ENCODE assay signal across 19 cellular contexts in genomic region chr17:43601280-43602050, GRCh38. TPM values are rescaled to one million over a fixed set of nuclear protein-coding genes. Genes with fewer than 3 reads are reported as not detected.
A peak's percentile ranks its signal among the peaks of the same experiment; 100 is the strongest.
DNase-seq lines count a peak whose midpoint lies in the region; ATAC-seq, FAIRE-seq and TF ChIP-seq lines count a peak whose summit lies in the region.
"Had no signal": no experiment of that assay in that cellular context is flagged by ENCODE, and none has a peak within 500 bp of the region (broad histone marks: within the 10 kb centered on the region; RNA-seq: fewer than 3 reads in every experiment).

No MANE protein-coding gene starts in this region.

- DNase-seq in T47D (ENCODE audit: low read depth in 1 of 2, low spot score in 1 of 2) (peak; percentile 43 to 46), mammary epithelial cell (no peak), endothelial cell of umbilical vein (ENCODE audit: low read depth, low spot score) (peak; percentile 28), mesendoderm (peak; percentile 46), uterus (peak; percentile 71 to 83), HAP-1 (ENCODE audit: low spot score in 2 of 2) (no peak)
- no peak for DNase-seq in activated CD4-positive, alpha-beta memory T cell treated with anti-CD3 and anti-CD28 coated beads for 36 hours
- DNase-seq: ACHN; activated CD4-positive, alpha-beta T cell treated with anti-CD3 and anti-CD28 coated beads for 4 hours; activated T-cell treated with anti-CD3 and anti-CD28 coated beads, Interleukin-2, amount 50 U/mL, for 1 hour; amygdala; glutamatergic neuron; H9; MV-4-11; NCI-H2171 treated with DMSO at 0.1 percent for 48 hours; OCI-M1; T-cell had no signal

- no peak overlapping the region for H3K56ac ChIP-seq in mesendoderm (ENCODE audit: low read length)

- H3K36me3 Mint-ChIP-seq in activated CD4-positive, alpha-beta memory T cell treated with anti-CD3 and anti-CD28 coated beads for 36 hours: no peaks in the 10 kb centered on the region
- H3K36me3 Mint-ChIP-seq: T-cell had no signal

- H2AFZ ChIP-seq in mammary epithelial cell (ENCODE audit: low read depth, low read length) (no peak overlapping the region), endothelial cell of umbilical vein (ENCODE audit: low read depth, low read length) (no peak overlapping the region)

- no peak for ATAC-seq in GM19452 (IDR thresholded peaks at IDR 0.05; ENCODE audit: unreplicated experiment)
- ATAC-seq: T-cell had no signal

- CTCF ChIA-PET in mammary epithelial cell (lab: Charles Lee; ENCODE audit: low non-redundant PET): no interaction called here
- CTCF ChIA-PET in endothelial cell of umbilical vein (lab: Charles Lee): interaction anchor here (0.6 kb wide), 2 partner anchors 10 to 17 kb away, joined by 3 read pairs; no protein-coding TSS in a partner anchor
- CTCF ChIA-PET in activated CD4-positive, alpha-beta memory T cell treated with anti-CD3 and anti-CD28 coated beads for 36 hours (lab: Charles Lee): no interaction called here

- H3K27ac ChIP-seq in mammary epithelial cell (ENCODE audit: insufficient read depth, low read depth, low read length) (no peak overlapping the region), endothelial cell of umbilical vein (ENCODE audit: insufficient read depth, low read depth, low read length) (no peak overlapping the region), mesendoderm (ENCODE audit: low read depth, low read length) (no peak overlapping the region), uterus (peak overlapping the region; percentile 17 to 72)
- H3K27ac ChIP-seq: tibial nerve had no signal

- no peak overlapping the region for H3K4ac ChIP-seq in mesendoderm (ENCODE audit: low read depth, low read length)

- no peak overlapping the region for H2AK5ac ChIP-seq in mesendoderm (ENCODE audit: low read length)

- H3K4me1 ChIP-seq in mammary epithelial cell (ENCODE audit: insufficient read depth, low read length): peaks cover 5% of the 10 kb centered on the region
- no peaks in the 10 kb centered on the region for H3K4me1 ChIP-seq in endothelial cell of umbilical vein (ENCODE audit: control insufficient read depth, extremely low read depth, insufficient read depth, low read length)
- H3K4me1 ChIP-seq in mesendoderm (ENCODE audit: control insufficient read depth, low read depth, low read length): no peaks in the 10 kb centered on the region
- peaks cover 0 to 7% of the 10 kb centered on the region in 2 donors for H3K4me1 ChIP-seq in uterus
- no peaks in the 10 kb centered on the region for H3K4me1 ChIP-seq in HAP-1

- BruUV-seq in mammary epithelial cell (replicated peaks; lab: Mats Ljungman, UMichigan): no TSS peak
- no TSS peak for BruUV-seq in endothelial cell of umbilical vein (replicated peaks; lab: Mats Ljungman, UMichigan)

- no peak overlapping the region for H4K5ac ChIP-seq in mesendoderm (ENCODE audit: low read length)

- H3K9ac ChIP-seq in mammary epithelial cell (ENCODE audit: insufficient read depth, low read length) (no peak overlapping the region), endothelial cell of umbilical vein (replicated peaks; ENCODE audit: extremely low read depth, insufficient read depth, low read length) (no peak overlapping the region), mesendoderm (ENCODE audit: low read length) (no peak overlapping the region)

- TF ChIP-seq POLR2A in endothelial cell of umbilical vein (IDR thresholded peaks at IDR 0.05; ENCODE audit: low read depth, low read length): no peak
- TF ChIP-seq POLR2A in uterus (IDR thresholded peaks at IDR 0.05): no peak

- no peaks in the 10 kb centered on the region for H3K79me1 ChIP-seq in mesendoderm (ENCODE audit: low read length)

- no peaks in the 10 kb centered on the region for H3K9me3 Mint-ChIP-seq in activated CD4-positive, alpha-beta memory T cell treated with anti-CD3 and anti-CD28 coated beads for 36 hours
- H3K9me3 Mint-ChIP-seq: T-cell had no signal

- H2BK15ac ChIP-seq in mesendoderm (replicated peaks; ENCODE audit: low read depth): no peak overlapping the region

- no peaks in the 10 kb centered on the region for H3K9me1 ChIP-seq in endothelial cell of umbilical vein (replicated peaks; ENCODE audit: control insufficient read depth, extremely low read depth, insufficient read depth, low read length)

- H3K9me3 ChIP-seq in mammary epithelial cell (replicated peaks; ENCODE audit: insufficient read depth, low read length) (no peaks in the 10 kb centered on the region), endothelial cell of umbilical vein (replicated peaks; ENCODE audit: control insufficient read depth, insufficient read depth, low read length) (no peaks in the 10 kb centered on the region), uterus (no peaks in the 10 kb centered on the region), HAP-1 (no peaks in the 10 kb centered on the region)
- H3K9me3 ChIP-seq: tibial nerve had no signal

- H3K36me3 ChIP-seq in mammary epithelial cell (ENCODE audit: insufficient read depth, low read length): no peaks in the 10 kb centered on the region
- H3K36me3 ChIP-seq in endothelial cell of umbilical vein (ENCODE audit: control insufficient read depth in 2 of 2, extremely low read depth in 1 of 2, insufficient read depth in 2 of 2, low read length in 2 of 2): no peaks in the 10 kb centered on the region
- no peaks in the 10 kb centered on the region for H3K36me3 ChIP-seq in mesendoderm (ENCODE audit: control insufficient read depth, insufficient read depth, low read length)
- no peaks in the 10 kb centered on the region for H3K36me3 ChIP-seq in uterus
- H3K36me3 ChIP-seq in HAP-1 (replicated peaks): no peaks in the 10 kb centered on the region
- H3K36me3 ChIP-seq: tibial nerve had no signal

- no peak overlapping the region for H4K8ac ChIP-seq in mesendoderm (ENCODE audit: low read depth, low read length)

- no peak overlapping the region for H3K4me3 Mint-ChIP-seq in activated CD4-positive, alpha-beta memory T cell treated with anti-CD3 and anti-CD28 coated beads for 36 hours
- H3K4me3 Mint-ChIP-seq: H9, T-cell had no signal

- in situ Hi-C loops in T47D (cut with HindIII; ENCODE audit: low pct_unique_long_range_greater_than_20kb, low sequenced_read_pairs) (no loop called here), mammary epithelial cell (cut with MboI; ENCODE audit: low sequenced_read_pairs in 2 of 2) (no loop called here), HAP-1 (cut with MboI; ENCODE audit: low sequenced_read_pairs) (no loop called here)

- no peaks in the 10 kb centered on the region for H4K20me1 ChIP-seq in mammary epithelial cell (ENCODE audit: insufficient read depth, low read length)
- H4K20me1 ChIP-seq in endothelial cell of umbilical vein (replicated peaks; ENCODE audit: control insufficient read depth, extremely low read depth, insufficient read depth, low read length): no peaks in the 10 kb centered on the region

- intact Hi-C loops in mammary epithelial cell (cut with micrococcal nuclease) (no loop called here), endothelial cell of umbilical vein (cut with micrococcal nuclease) (no loop called here), uterus (cut with DNase I; ENCODE audit: low total_unique reads) (no loop called here)
- intact Hi-C loops in activated CD4-positive, alpha-beta memory T cell treated with anti-CD3 and anti-CD28 coated beads for 36 hours (cut with micrococcal nuclease): no loop called here

- H3K23ac ChIP-seq in mesendoderm (ENCODE audit: low read length): no peak overlapping the region

- H3K4me1 Mint-ChIP-seq in activated CD4-positive, alpha-beta memory T cell treated with anti-CD3 and anti-CD28 coated beads for 36 hours (ENCODE audit: low read depth): no peaks in the 10 kb centered on the region
- H3K4me1 Mint-ChIP-seq: T-cell had no signal

- FAIRE-seq in endothelial cell of umbilical vein (lab: Jason Lieb, UNC): no peak

- H2BK120ac ChIP-seq in mesendoderm (ENCODE audit: low read depth, low read length): no peak overlapping the region

- no peak overlapping the region for H2BK5ac ChIP-seq in mesendoderm (ENCODE audit: low read length)

- WGBS in mammary epithelial cell (ENCODE audit: low coverage, missing lambda C conversion rate): 72% methylated on average over 9 of the region's 10 CpGs
- WGBS in mesendoderm (ENCODE audit: extremely low coverage, insufficient coverage, low lambda C conversion rate): no CpG with 5 or more reads among the region's 10 CpGs

- H3K4me3 ChIP-seq in mammary epithelial cell (replicated peaks in 1 of 3; ENCODE audit: insufficient read depth in 1 of 3, low read depth in 2 of 3, low read length in 3 of 3) (no peak overlapping the region), endothelial cell of umbilical vein (replicated peaks in 1 of 3; ENCODE audit: insufficient read depth in 1 of 3, low read depth in 1 of 3, low read length in 3 of 3) (no peak overlapping the region), mesendoderm (ENCODE audit: low read length) (no peak overlapping the region), uterus (no peak overlapping the region), HAP-1 (no peak overlapping the region)
- H3K4me3 ChIP-seq: tibial nerve had no signal

- H3K4me2 ChIP-seq in mammary epithelial cell (ENCODE audit: insufficient read depth, low read depth, low read length) (no peak overlapping the region), endothelial cell of umbilical vein (ENCODE audit: insufficient read depth, low read length) (no peak overlapping the region), mesendoderm (ENCODE audit: low read length) (no peak overlapping the region)

- H3K79me2 ChIP-seq in mammary epithelial cell (ENCODE audit: insufficient read depth, low read length) (no peaks in the 10 kb centered on the region), endothelial cell of umbilical vein (ENCODE audit: control insufficient read depth, insufficient read depth, low read length) (no peaks in the 10 kb centered on the region), mesendoderm (ENCODE audit: control insufficient read depth, insufficient read depth, low read length) (no peaks in the 10 kb centered on the region)

- no peak for TF ChIP-seq CTCF in mammary epithelial cell (conservative IDR thresholded peaks at IDR 0.05 in 1 of 2, IDR thresholded peaks at IDR 0.05 in 1 of 2; ENCODE audit: extremely low read depth in 1 of 2, insufficient read depth in 1 of 2, low read depth in 1 of 2, low read length in 2 of 2)
- TF ChIP-seq CTCF in endothelial cell of umbilical vein (IDR thresholded peaks at IDR 0.05; ENCODE audit: extremely low read depth in 1 of 2, insufficient read depth in 1 of 2, low read depth in 1 of 2, low read length in 2 of 2): no peak
- no peak for TF ChIP-seq CTCF in uterus (IDR thresholded peaks at IDR 0.05)

- H3K27ac Mint-ChIP-seq in activated CD4-positive, alpha-beta memory T cell treated with anti-CD3 and anti-CD28 coated beads for 36 hours: no peak overlapping the region
- H3K27ac Mint-ChIP-seq: H9, T-cell had no signal

- POLR2A ChIA-PET in endothelial cell of umbilical vein (lab: Charles Lee): no interaction called here
- POLR2A ChIA-PET in activated CD4-positive, alpha-beta memory T cell treated with anti-CD3 and anti-CD28 coated beads for 36 hours (lab: Charles Lee): no interaction called here

- dilution Hi-C loops in mammary epithelial cell (cut with HindIII; ENCODE audit: low sequenced_read_pairs): no loop called here
- dilution Hi-C loops in endothelial cell of umbilical vein (cut with MboI; ENCODE audit: extremely low pct_ligation_motif_present, low sequenced_read_pairs): no loop called here

- no peaks in the 10 kb centered on the region for H3K27me3 ChIP-seq in mammary epithelial cell (ENCODE audit: insufficient read depth, low read length)
- H3K27me3 ChIP-seq in endothelial cell of umbilical vein (ENCODE audit: control insufficient read depth in 2 of 2, insufficient read depth in 2 of 2, low read length in 2 of 2): no peaks in the 10 kb centered on the region
- H3K27me3 ChIP-seq in mesendoderm (ENCODE audit: insufficient read depth, low read length, poor library complexity): no peaks in the 10 kb centered on the region
- no peaks in the 10 kb centered on the region for H3K27me3 ChIP-seq in uterus
- no peaks in the 10 kb centered on the region for H3K27me3 ChIP-seq in HAP-1 (ENCODE audit: low read depth)
- H3K27me3 ChIP-seq: tibial nerve had no signal

- no peak overlapping the region for H3K18ac ChIP-seq in mesendoderm (ENCODE audit: low read length)

- H3K27me3 Mint-ChIP-seq in activated CD4-positive, alpha-beta memory T cell treated with anti-CD3 and anti-CD28 coated beads for 36 hours: peaks cover 1% of the 10 kb centered on the region

RNA-seq across cellular contexts. Expression of gene ETV4, which starts 55.3 kb away (rescaled TPM):
- 10 to 100 TPM; 10.2 to 46.0 TPM for total RNA-seq in mammary epithelial cell
- 34.1 TPM for polyA plus RNA-seq in mammary epithelial cell
- polyA minus RNA-seq in mammary epithelial cell: 21.1 TPM
- 32.2 and 39.4 TPM in 2 replicates for total RNA-seq in endothelial cell of umbilical vein
- polyA plus RNA-seq in endothelial cell of umbilical vein: 5.5 and 7.3 TPM in 2 replicates
- polyA plus RNA-seq in endothelial cell of umbilical vein (2011; cell fraction: cytosol; rRNA removed): 9.0 and 11.8 TPM in 2 replicates
- polyA plus RNA-seq in endothelial cell of umbilical vein (2011; cell fraction: nucleus; rRNA removed): 11.7 and 17.6 TPM in 2 replicates
- 15.3 and 20.1 TPM in 2 replicates for polyA plus RNA-seq in endothelial cell of umbilical vein (2012)
- polyA minus RNA-seq in endothelial cell of umbilical vein: 3.6 and 10.0 TPM in 2 replicates
- polyA minus RNA-seq in endothelial cell of umbilical vein (2011; cell fraction: cytosol; rRNA and poly(A)+ RNA removed): 2.7 TPM
- 2.9 and 5.9 TPM in 2 replicates for polyA minus RNA-seq in endothelial cell of umbilical vein (2011; cell fraction: nucleus; rRNA and poly(A)+ RNA removed)
- polyA plus RNA-seq in mesendoderm (2013, experiment 1 of 2): 116 TPM
- polyA plus RNA-seq in mesendoderm (2013, experiment 2 of 2): 119 TPM
- 1 to 10 TPM in 2 of 4 donors, under 1 TPM in 1, not detected in 1; 0.51 to 2.8 (median 2.1) TPM for total RNA-seq in uterus
- total RNA-seq in activated CD4-positive, alpha-beta memory T cell treated with anti-CD3 and anti-CD28 coated beads for 36 hours: 1 to 10 TPM; 2.7 to 4.2 TPM

Comparison
In these comparisons a context has a peak if more than half of its experiments do, and no peak if none do; other contexts are left out.
1. DNase-seq: peak in T47D (2 of 2), endothelial cell of umbilical vein (single experiment), mesendoderm (single experiment) and uterus (2 of 2); none in mammary epithelial cell (single experiment), HAP-1 (0 of 2) and activated CD4-positive, alpha-beta memory T cell treated with anti-CD3 and anti-CD28 coated beads for 36 hours (single experiment).
2. H3K27ac ChIP-seq: peak in uterus (2 of 2); none in mammary epithelial cell (single experiment), endothelial cell of umbilical vein (single experiment) and mesendoderm (single experiment).